8 cellular contexts compared by ENCODE assay signal in the genomic region with DNA sequence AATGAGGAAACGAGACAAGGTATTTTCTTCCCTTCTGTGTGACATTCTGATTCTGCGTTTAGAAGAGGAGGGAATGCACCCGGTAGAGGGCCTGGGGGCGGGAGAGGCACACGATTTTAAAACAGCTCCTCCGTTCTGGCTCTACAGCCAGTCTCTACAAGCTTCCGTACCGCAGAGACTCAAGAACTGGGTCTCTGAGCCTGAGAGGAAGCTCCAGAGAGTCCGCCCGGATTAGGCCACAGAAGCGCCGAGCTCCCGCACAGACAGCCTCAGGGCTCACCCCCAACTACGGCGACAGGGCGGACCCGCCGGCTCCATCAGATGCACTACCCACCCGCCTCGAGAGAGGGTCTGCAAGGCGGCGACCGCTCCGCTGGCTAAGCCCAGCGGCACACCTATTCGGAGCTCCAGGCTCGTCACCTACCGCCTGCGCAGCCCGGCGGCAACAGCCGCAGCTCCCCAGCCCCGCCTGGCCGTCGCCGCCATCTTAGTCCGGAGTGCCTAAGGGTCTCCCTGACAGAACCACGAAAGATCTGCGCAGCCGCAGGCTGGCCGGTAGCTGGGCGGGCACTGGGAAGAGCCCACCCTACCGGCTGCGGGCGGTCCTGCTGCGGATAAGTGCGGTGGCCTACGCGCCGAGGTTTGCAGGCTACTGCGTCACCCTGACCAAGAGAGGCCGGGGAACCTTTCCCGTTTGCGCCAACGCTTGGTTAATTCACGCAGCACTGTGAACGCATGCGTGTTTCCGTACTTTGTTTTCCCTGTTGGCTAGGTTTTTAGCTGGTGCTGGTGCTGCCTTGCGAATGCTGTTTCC. TPM values are rescaled to one million over a fixed set of nuclear protein-coding genes. Genes with fewer than 3 reads are reported as not detected.
DNase-seq lines count a peak whose midpoint lies in the region; ATAC-seq and TF ChIP-seq lines count a peak whose summit lies in the region.

TSS of gene NFU1 (minus strand) at position 499 of the 814 bp plus-strand sequence. CDS start at position 486, 13 bp downstream.

- H3K4me3 ChIP-seq in prostate gland (peak within 1 kb of the TSS; percentile 65 to 78), urinary bladder (ENCODE audit: low read depth, low read length) (peak within 1 kb of the TSS; percentile 66)

- H3K27me3 ChIP-seq in prostate gland (replicated peaks; ENCODE audit: insufficient read depth): no peaks in the 10 kb centered on the region

- TF ChIP-seq POLR2A in prostate gland (IDR thresholded peaks at IDR 0.05): peak; percentile 79

- peak within 1 kb of the TSS; percentile 91 for H3K27ac Mint-ChIP-seq in T-helper 1 cell treated with Interleukin-12 subunit alpha and Interleukin-12 subunit beta and Interleukin-4 antibody, amounts not matched to agents 30 μg/mL and 1 μg/mL, for 36 hours

- H3K4me1 ChIP-seq in prostate gland (replicated peaks) (no peaks in the 10 kb centered on the region), urinary bladder (ENCODE audit: insufficient read depth) (no peaks in the 10 kb centered on the region)

- peak within 1 kb of the TSS; percentile 96 to 98 for H3K27ac ChIP-seq in prostate gland
- peak within 1 kb of the TSS; percentile 88 for H3K27ac ChIP-seq in urinary bladder (ENCODE audit: low read depth)

- H3K9me3 Mint-ChIP-seq in T-helper 1 cell treated with Interleukin-12 subunit alpha and Interleukin-12 subunit beta and Interleukin-4 antibody, amounts not matched to agents 30 μg/mL and 1 μg/mL, for 36 hours: peaks cover 8% of the 10 kb centered on the region

- peak within 1 kb of the TSS; percentile 86 for H3K4me3 Mint-ChIP-seq in T-helper 1 cell treated with Interleukin-12 subunit alpha and Interleukin-12 subunit beta and Interleukin-4 antibody, amounts not matched to agents 30 μg/mL and 1 μg/mL, for 36 hours

- ATAC-seq in HG02884 (IDR thresholded peaks at IDR 0.05; ENCODE audit: unreplicated experiment) (peak; percentile 91), left cardiac atrium (peak; percentile 98 to 99)

- in situ Hi-C loops in GM13977 (cut with MboI; ENCODE audit: low pct_unique_long_range_greater_than_20kb, low sequenced_read_pairs, unreplicated experiment): no loop called here

- no peaks in the 10 kb centered on the region for H3K27me3 Mint-ChIP-seq in T-helper 1 cell treated with Interleukin-12 subunit alpha and Interleukin-12 subunit beta and Interleukin-4 antibody, amounts not matched to agents 30 μg/mL and 1 μg/mL, for 36 hours (ENCODE audit: low read depth)

- H3K4me1 Mint-ChIP-seq in T-helper 1 cell treated with Interleukin-12 subunit alpha and Interleukin-12 subunit beta and Interleukin-4 antibody, amounts not matched to agents 30 μg/mL and 1 μg/mL, for 36 hours (ENCODE audit: low read depth): peaks cover 17% of the 10 kb centered on the region

- H3K36me3 ChIP-seq in prostate gland (no peaks in the 10 kb centered on the region), urinary bladder (ENCODE audit: insufficient read depth) (no peaks in the 10 kb centered on the region)

- WGBS in prostate gland: under 1% methylated on average over 36 of the region's 60 CpGs
- under 1% methylated on average over 60 of the region's 60 CpGs for WGBS in urinary bladder

- no peaks in the 10 kb centered on the region for H3K9me3 ChIP-seq in prostate gland

- peak; percentile 96 for DNase-seq in GM13977 (ENCODE audit: low spot score)
- DNase-seq in NCI-H1694 (lab: John Stamatoyannopoulos, UW): peak; percentile 76
- peak; percentile 91 for DNase-seq in amniotic stem cell (lab: John Stamatoyannopoulos, UW)
- DNase-seq in left cardiac atrium: peak; percentile 95
- DNase-seq in prostate gland (ENCODE audit: low spot score): peak; percentile 83

- intact Hi-C loops in left cardiac atrium (cut with DNase I): loop anchor here in 1 of 2 donors (2.0 kb wide), 1 partner anchor 50 kb away; the partner anchor contains the start of gene GFPT1
- intact Hi-C loops in prostate gland (cut with DNase I): loop anchor here (2.0 to 5.0 kb wide), 3 partner anchors 50 to 424 kb away; partner anchors contain the start of genes AAK1, ANTXR1 and GFPT1

- H3K36me3 Mint-ChIP-seq in T-helper 1 cell treated with Interleukin-12 subunit alpha and Interleukin-12 subunit beta and Interleukin-4 antibody, amounts not matched to agents 30 μg/mL and 1 μg/mL, for 36 hours (ENCODE audit: low read depth): peaks cover 3% of the 10 kb centered on the region

- peak; percentile 58 for TF ChIP-seq CTCF in GM13977 (IDR thresholded peaks at IDR 0.05; ENCODE audit: extremely low read depth, insufficient read depth, missing control alignments)
- TF ChIP-seq CTCF in prostate gland (IDR thresholded peaks at IDR 0.05): peak; percentile 28 to 78 (median 58)

RNA-seq across cellular contexts. Expression of gene NFU1, which starts in this region (rescaled TPM):
- total RNA-seq in left cardiac atrium (10 to 100 TPM; 63.0 to 64.8 TPM), prostate gland (10 to 100 TPM; 33.4 to 42.0 TPM), urinary bladder (44.2 TPM)
- polyA plus RNA-seq in urinary bladder: 55.8 TPM

Comparison
In these comparisons a context has a peak if more than half of its experiments do, and no peak if none do; other contexts are left out.
1. Peak in every context shown above with its lines: DNase-seq, ATAC-seq, H3K4me3 ChIP-seq and H3K27ac ChIP-seq.